ENCODE assay signal across 10 cellular contexts in genomic region chr13:23372264-23372905, GRCh38.
A peak's percentile ranks its signal among the peaks of the same experiment; 100 is the strongest.
DNase-seq lines count a peak whose midpoint lies in the region; ATAC-seq and TF ChIP-seq lines count a peak whose summit lies in the region.
"Had no signal": no experiment of that assay in that cellular context is flagged by ENCODE, and none has a peak within 500 bp of the region (broad histone marks: within the 10 kb centered on the region; RNA-seq: fewer than 3 reads in every experiment).

No MANE protein-coding gene starts in this region.

- H4K20me1 ChIP-seq in smooth muscle cell (ENCODE audit: low read depth): peaks cover 5% of the 10 kb centered on the region

- CTCF ChIA-PET in activated CD8-positive, alpha-beta memory T cell treated with anti-CD3 and anti-CD28 coated beads, Interleukin-2, amount 10 ng/mL, durations not matched to agents 7 days and 5 days (lab: Charles Lee): no interaction called here
- CTCF ChIA-PET in MCF 10A (lab: Yijun Ruan, JAX): interaction anchor here (0.5 kb wide), 1 partner anchor 84 kb away, joined by 3 read pairs; no protein-coding TSS in a partner anchor

- H3K9me3 Mint-ChIP-seq in activated CD8-positive, alpha-beta memory T cell treated with anti-CD3 and anti-CD28 coated beads, Interleukin-2, amount 10 ng/mL, durations not matched to agents 7 days and 5 days (ENCODE audit: low read depth): no peaks in the 10 kb centered on the region
- H3K9me3 Mint-ChIP-seq in MCF 10A (ENCODE audit: unreplicated experiment): no peaks in the 10 kb centered on the region
- H3K9me3 Mint-ChIP-seq: endodermal cell had no signal

- no peak overlapping the region for H2AFZ ChIP-seq in smooth muscle cell (ENCODE audit: low read depth)

- no peak overlapping the region for H3K27ac Mint-ChIP-seq in activated CD8-positive, alpha-beta memory T cell treated with anti-CD3 and anti-CD28 coated beads, Interleukin-2, amount 10 ng/mL, durations not matched to agents 7 days and 5 days
- H3K27ac Mint-ChIP-seq in MCF 10A (ENCODE audit: low read depth, unreplicated experiment): no peak overlapping the region
- H3K27ac Mint-ChIP-seq: endodermal cell had no signal

- H3K4me1 Mint-ChIP-seq in activated CD8-positive, alpha-beta memory T cell treated with anti-CD3 and anti-CD28 coated beads, Interleukin-2, amount 10 ng/mL, durations not matched to agents 7 days and 5 days: peaks cover 33% of the 10 kb centered on the region
- H3K4me1 Mint-ChIP-seq in MCF 10A (ENCODE audit: insufficient read depth, unreplicated experiment): peaks cover 17% of the 10 kb centered on the region
- H3K4me1 Mint-ChIP-seq: endodermal cell had no signal

- peak overlapping the region; percentile 1 for H3K4me3 Mint-ChIP-seq in activated CD8-positive, alpha-beta memory T cell treated with anti-CD3 and anti-CD28 coated beads, Interleukin-2, amount 10 ng/mL, durations not matched to agents 7 days and 5 days
- no peak overlapping the region for H3K4me3 Mint-ChIP-seq in MCF 10A (ENCODE audit: unreplicated experiment)
- H3K4me3 Mint-ChIP-seq: endodermal cell had no signal

- POLR2A ChIA-PET in MCF 10A (lab: Yijun Ruan, JAX): interaction anchor here (0.5 kb wide), 1 partner anchor 1374 kb away, joined by 4 read pairs; no protein-coding TSS in a partner anchor

- peaks cover 25% of the 10 kb centered on the region for H3K79me2 ChIP-seq in smooth muscle cell (ENCODE audit: low read depth)

- no peak overlapping the region for H3K27ac ChIP-seq in ascending aorta
- H3K27ac ChIP-seq in smooth muscle cell (ENCODE audit: low read depth): no peak overlapping the region

- peak overlapping the region; percentile 23 for H3K4me2 ChIP-seq in smooth muscle cell

- no peaks in the 10 kb centered on the region for H3K9me3 ChIP-seq in ascending aorta
- H3K9me3 ChIP-seq in smooth muscle cell (replicated peaks; ENCODE audit: low read depth): no peaks in the 10 kb centered on the region

- H3K36me3 Mint-ChIP-seq in activated CD8-positive, alpha-beta memory T cell treated with anti-CD3 and anti-CD28 coated beads, Interleukin-2, amount 10 ng/mL, durations not matched to agents 7 days and 5 days: peaks cover 38% of the 10 kb centered on the region
- H3K36me3 Mint-ChIP-seq in MCF 10A (ENCODE audit: insufficient read depth, unreplicated experiment): peaks cover 49% of the 10 kb centered on the region

- no peaks in the 10 kb centered on the region for H3K27me3 Mint-ChIP-seq in activated CD8-positive, alpha-beta memory T cell treated with anti-CD3 and anti-CD28 coated beads, Interleukin-2, amount 10 ng/mL, durations not matched to agents 7 days and 5 days
- H3K27me3 Mint-ChIP-seq in MCF 10A (ENCODE audit: insufficient read depth, unreplicated experiment): no peaks in the 10 kb centered on the region

- H3K27me3 ChIP-seq in ascending aorta (no peaks in the 10 kb centered on the region), smooth muscle cell (ENCODE audit: low read depth) (no peaks in the 10 kb centered on the region)

- H3K4me1 ChIP-seq in ascending aorta: peaks cover 1 to 12% of the 10 kb centered on the region in 2 donors
- H3K4me1 ChIP-seq in smooth muscle cell (ENCODE audit: low read depth): peaks cover 12% of the 10 kb centered on the region

- peaks cover 10% of the 10 kb centered on the region for H3F3A ChIP-seq in smooth muscle cell (ENCODE audit: low read depth)

- WGBS in smooth muscle cell (ENCODE audit: low lambda C conversion rate): 41% methylated on average over 5 of the region's 5 CpGs

- BruUV-seq in MCF 10A (replicated peaks; lab: Mats Ljungman, UMichigan): no TSS peak

- DNase-seq in activated CD8-positive, alpha-beta memory T cell treated with anti-CD3 and anti-CD28 coated beads, Interleukin-2, amount 10 ng/mL, durations not matched to agents 7 days and 5 days: no peak
- no peak for DNase-seq in activated CD8-positive, alpha-beta memory T cell treated with anti-CD3 and anti-CD28 coated beads, Interleukin-2, amount 50 U/mL, for 48 hours
- DNase-seq in NCI-H226 (peak; percentile 12), ascending aorta (ENCODE audit: low spot score in 2 of 2) (no peak), smooth muscle cell (lab: John Stamatoyannopoulos, UW; ENCODE audit: unreplicated experiment) (no peak), epidermal melanocyte (ENCODE audit: insufficient read length, low spot score) (no peak), MCF 10A (ENCODE audit: unreplicated experiment) (no peak)
- DNase-seq in stimulated activated naive CD4-positive, alpha-beta T cell treated with Interleukin-2 at 50 U/mL for 16 hours (lab: John Stamatoyannopoulos, UW): no peak
- DNase-seq: ACHN, endodermal cell had no signal

- ATAC-seq in activated CD8-positive, alpha-beta memory T cell treated with anti-CD3 and anti-CD28 coated beads, Interleukin-2, amount 10 ng/mL, durations not matched to agents 7 days and 5 days: no peak

- H3K36me3 ChIP-seq in ascending aorta: peaks cover 23 to 34% of the 10 kb centered on the region in 2 donors
- H3K36me3 ChIP-seq in smooth muscle cell (ENCODE audit: low read depth): peaks cover 17% of the 10 kb centered on the region

- peak overlapping the region; percentile 6 to 90 for H3K4me3 ChIP-seq in ascending aorta
- H3K4me3 ChIP-seq in smooth muscle cell: no peak overlapping the region

- TF ChIP-seq CTCF in ascending aorta (IDR thresholded peaks at IDR 0.05) (no peak), smooth muscle cell (IDR thresholded peaks at IDR 0.05; ENCODE audit: borderline replicate concordance, insufficient read depth, poor library complexity, severe bottlenecking) (no peak), MCF 10A (IDR thresholded peaks at IDR 0.05; ENCODE audit: unreplicated experiment) (no peak)

- intact Hi-C loops in ascending aorta (cut with DNase I) (loop anchor here (5.0 to 10.0 kb wide), 5 partner anchors 202 to 1932 kb away; partner anchors contain the start of genes FGF9, NUP58, TNFRSF19 and ZDHHC20), MCF 10A (cut with micrococcal nuclease) (no loop called here)

- no peak overlapping the region for H3K9ac ChIP-seq in smooth muscle cell (ENCODE audit: low read depth)
